In the genomic region with DNA sequence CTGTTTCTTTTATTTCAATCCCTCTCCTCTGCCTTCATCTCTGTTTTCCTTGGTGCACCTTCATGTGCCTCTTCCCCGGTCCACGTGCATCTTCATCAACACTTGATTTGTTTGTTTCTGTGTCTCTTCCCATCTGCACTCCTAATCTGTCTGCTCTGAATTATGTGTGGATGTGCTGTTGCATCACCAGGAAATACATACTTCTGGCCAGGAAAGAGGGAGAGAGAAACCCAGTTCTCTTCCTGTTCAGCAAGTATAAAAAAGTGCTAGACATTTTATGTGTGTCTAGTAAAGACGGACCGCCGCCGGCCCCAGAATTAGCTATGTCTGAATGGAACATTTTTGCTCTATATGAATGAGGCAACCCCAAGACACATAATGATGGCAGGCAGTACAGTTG, we compare ENCODE assay signal across 18 cellular contexts.
A peak's percentile ranks its signal among the peaks of the same experiment; 100 is the strongest.
DNase-seq lines count a peak whose midpoint lies in the region; ATAC-seq, FAIRE-seq and TF ChIP-seq lines count a peak whose summit lies in the region.
"Had no signal": no experiment of that assay in that cellular context is flagged by ENCODE, and none has a peak within 500 bp of the region (broad histone marks: within the 10 kb centered on the region; RNA-seq: fewer than 3 reads in every experiment).

No MANE protein-coding gene starts in this region.

- no peak for ATAC-seq in GM21360 (IDR thresholded peaks at IDR 0.05; ENCODE audit: unreplicated experiment)
- ATAC-seq: left colon had no signal

- H3K4me3 ChIP-seq in ACC112 (ENCODE audit: low read depth, low read length) = no peak overlapping the region
- H3K4me3 ChIP-seq: hepatocyte, PC-9 had no signal

- H3K36me3 Mint-ChIP-seq in nephron (ENCODE audit: low read depth) = peaks cover 18% of the 10 kb centered on the region
- H3K36me3 Mint-ChIP-seq: brain had no signal

- peaks cover 32% of the 10 kb centered on the region for H3K4me1 ChIP-seq in ACC112 (ENCODE audit: control insufficient read depth, insufficient read depth, low read length, unreplicated experiment)

- H3K27ac ChIP-seq in ACC112 (ENCODE audit: low read depth, low read length) (peak overlapping the region; percentile 34; the same call in 1 of the 2 replicates), epithelial cell of prostate (peak overlapping the region; percentile 34)
- H3K27ac ChIP-seq: hepatocyte, PC-9 had no signal

- no peaks in the 10 kb centered on the region for H3K9me3 Mint-ChIP-seq in nephron
- H3K9me3 Mint-ChIP-seq: activated B cell treated with CpG ODN at 0.5 μM for 24 hours, brain had no signal

- no peaks in the 10 kb centered on the region for H3K27me3 Mint-ChIP-seq in nephron (ENCODE audit: low read depth)
- H3K27me3 Mint-ChIP-seq: brain had no signal

- peaks cover 12% of the 10 kb centered on the region for H3K36me3 ChIP-seq in ACC112 (ENCODE audit: insufficient read depth, low read length)

- FAIRE-seq in GM12892 (lab: Jason Lieb, UNC) = no peak

- TF ChIP-seq POLR2A in GM12892 (IDR thresholded peaks at IDR 0.05; ENCODE audit: low read depth, low read length) = no peak

- H3K4me3 Mint-ChIP-seq in nephron = no peak overlapping the region
- H3K4me3 Mint-ChIP-seq: activated B cell treated with CpG ODN at 0.5 μM for 24 hours, brain had no signal

- TF ChIP-seq CTCF in nephron (IDR thresholded peaks at IDR 0.05; ENCODE audit: unreplicated experiment in 3 of 3) = no peak

- H3K27ac Mint-ChIP-seq in nephron = peak overlapping the region; percentile 9 to 35 (median 23)
- H3K27ac Mint-ChIP-seq: activated B cell treated with CpG ODN at 0.5 μM for 24 hours had no signal

- no peaks in the 10 kb centered on the region for H3K27me3 ChIP-seq in ACC112 (ENCODE audit: insufficient read depth, low read length)
- H3K27me3 ChIP-seq: hepatocyte had no signal

- peaks cover 14% of the 10 kb centered on the region for H3K79me2 ChIP-seq in ACC112 (ENCODE audit: control insufficient read depth, insufficient read depth, low read length, unreplicated experiment)

- H3K4me1 Mint-ChIP-seq in nephron = peaks cover 21% of the 10 kb centered on the region
- H3K4me1 Mint-ChIP-seq: activated B cell treated with CpG ODN at 0.5 μM for 24 hours had no signal

- DNase-seq in epithelial cell of prostate (ENCODE audit: low read depth, low spot score) (no peak), NCI-H2107 (lab: John Stamatoyannopoulos, UW) (no peak), DMS153 (lab: John Stamatoyannopoulos, UW) (no peak), GM12892 (ENCODE audit: insufficient read length) (no peak)
- DNase-seq: activated B cell treated with CpG ODN at 0.5 μM for 24 hours; activated effector memory CD4-positive, alpha-beta T cell treated with anti-CD3 and anti-CD28 coated beads, Interleukin-2, amount 50 U/mL, for 16 hours; left colon; NCI-H69; PC-9; posterior cingulate gyrus; substantia nigra; T-helper 1 cell had no signal

- no peak overlapping the region for H2AFZ ChIP-seq in ACC112 (ENCODE audit: low read length, unreplicated experiment)
- H2AFZ ChIP-seq: hepatocyte, PC-9 had no signal

TF ChIP-seq in PFSK-1, 5 proteins besides CTCF, POLR2A, EP300 and RAD21:
- no peak for TF ChIP-seq REST (IDR thresholded peaks at IDR 0.05; ENCODE audit: insufficient read depth in 1 of 2, low read depth in 2 of 2, low read length in 2 of 2)
- peak; percentile 88 for TF ChIP-seq FOXP2 (optimal IDR thresholded peaks at IDR 0.05; ENCODE audit: borderline replicate concordance, extremely low read depth, extremely low read length, insufficient read depth)
